8 cellular contexts compared by ENCODE assay signal in the genomic region with DNA sequence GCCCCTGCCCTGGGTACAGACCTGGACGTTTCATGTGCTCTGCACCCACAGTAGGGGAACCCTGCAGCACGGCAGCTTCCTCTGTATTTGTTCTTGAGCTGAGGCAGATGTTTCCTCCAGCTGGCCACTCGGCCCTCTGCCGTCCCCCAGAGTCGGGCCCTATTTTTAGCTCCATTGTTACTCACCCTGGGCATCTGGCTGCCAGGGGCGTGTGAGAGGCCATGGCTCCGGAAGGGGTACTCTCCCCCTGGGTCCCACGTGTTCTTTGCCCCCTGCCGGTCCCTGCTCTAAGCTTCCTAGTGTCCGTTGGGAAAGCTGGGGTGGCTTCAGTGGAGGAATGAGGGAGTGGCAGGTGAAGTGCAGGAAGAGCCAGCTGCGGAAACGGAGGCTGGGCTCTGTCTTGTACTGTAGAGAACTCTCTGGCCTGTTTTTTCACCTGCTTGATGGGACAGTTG. TPM values are rescaled to one million over a fixed set of nuclear protein-coding genes. Genes with fewer than 3 reads are reported as not detected.
DNase-seq lines count a peak whose midpoint lies in the region; ATAC-seq and TF ChIP-seq lines count a peak whose summit lies in the region.

No MANE protein-coding gene starts in this region.

- H3K4me1 ChIP-seq in MM.1S (ENCODE audit: low read length) (peaks cover 61% of the 10 kb centered on the region), esophagus (ENCODE audit: control insufficient read depth in 2 of 2, insufficient read depth in 2 of 2, low read length in 1 of 2) (peaks cover 2 to 4% of the 10 kb centered on the region in 2 donors), A673 (ENCODE audit: insufficient read depth, low read length, poor library complexity, severe bottlenecking) (peaks cover 2% of the 10 kb centered on the region)

- H3K9me3 ChIP-seq in MM.1S (replicated peaks; ENCODE audit: insufficient read depth, low read length) (no peaks in the 10 kb centered on the region), esophagus (ENCODE audit: control insufficient read depth in 2 of 2, insufficient read depth in 1 of 2, low read depth in 1 of 2, low read length in 1 of 2) (no peaks in the 10 kb centered on the region), A673 (ENCODE audit: low read depth, low read length, poor library complexity, severe bottlenecking) (no peaks in the 10 kb centered on the region)

- WGBS in esophagus, 2 donors: 42 to 48% methylated on average over 12 of the region's 12 CpGs

- H3K9ac ChIP-seq in MM.1S (ENCODE audit: low read length): peak overlapping the region; percentile 44

- H4K20me1 ChIP-seq in MM.1S (ENCODE audit: insufficient read depth, low read length): no peaks in the 10 kb centered on the region

- CTCF ChIA-PET in A673 (lab: Charles Lee): no interaction called here

- no TSS peak for BruUV-seq in A673 (replicated peaks; lab: Mats Ljungman, UMichigan)

- H3K79me2 ChIP-seq in MM.1S (ENCODE audit: low read length): peaks cover 85% of the 10 kb centered on the region

- H2AFZ ChIP-seq in MM.1S (ENCODE audit: low read length): no peak overlapping the region; the same call in 1 of the 2 replicates

- H3K9me2 ChIP-seq in MM.1S (replicated peaks; ENCODE audit: insufficient read depth, low read length): no peaks in the 10 kb centered on the region

- H3K36me3 Mint-ChIP-seq in neural crest cell (ENCODE audit: low read depth): no peaks in the 10 kb centered on the region

- H3K27me3 Mint-ChIP-seq in neural crest cell (ENCODE audit: low read depth): no peaks in the 10 kb centered on the region

- H3K4me3 ChIP-seq in MM.1S (ENCODE audit: low read length) (peak overlapping the region; percentile 29), esophagus (ENCODE audit: low read depth in 1 of 2, low read length in 2 of 2) (no peak overlapping the region), A673 (ENCODE audit: low read depth, low read length, poor library complexity, severe bottlenecking) (no peak overlapping the region)

- H3K4me1 Mint-ChIP-seq in neural crest cell: peaks cover 65% of the 10 kb centered on the region

- DNase-seq in CD1c-positive myeloid dendritic cell (ENCODE audit: extremely low spot score) (peak; percentile 15), MM.1S (peak; percentile 84), neural crest cell (ENCODE audit: low read depth, low spot score) (no peak), NCI-H2029 (lab: John Stamatoyannopoulos, UW) (no peak), A673 (ENCODE audit: low spot score) (no peak)
- no peak for DNase-seq in central memory CD4-positive, alpha-beta T cell

- H3K4me3 Mint-ChIP-seq in neural crest cell: peak overlapping the region; percentile 41

- H3K27me3 ChIP-seq in MM.1S (replicated peaks; ENCODE audit: insufficient read depth, low read length): no peaks in the 10 kb centered on the region
- no peaks in the 10 kb centered on the region for H3K27me3 ChIP-seq in esophagus (ENCODE audit: control insufficient read depth in 1 of 2, insufficient read depth in 2 of 2, low read length in 2 of 2)
- H3K27me3 ChIP-seq in A673 (replicated peaks; ENCODE audit: insufficient read depth, low read depth, low read length, poor library complexity): no peaks in the 10 kb centered on the region

- TF ChIP-seq CTCF in MM.1S (IDR thresholded peaks at IDR 0.05; ENCODE audit: low read length): no peak; the same call in 1 of the 2 replicates
- TF ChIP-seq CTCF in neural crest cell (conservative IDR thresholded peaks at IDR 0.05): no peak
- TF ChIP-seq CTCF in A673 (conservative IDR thresholded peaks at IDR 0.05; ENCODE audit: low read depth, low read length): no peak

- H3F3A ChIP-seq in MM.1S (ENCODE audit: insufficient read depth, low read length): peaks cover 15% of the 10 kb centered on the region; the same call in 1 of the 2 replicates

- intact Hi-C loops in A673 (cut with micrococcal nuclease; ENCODE audit: unreplicated experiment): no loop called here

- 0 out of 2 replicates have a peak, but pooled peaks cover 4% of the 10 kb centered on the region for H3K36me3 ChIP-seq in MM.1S (replicated peaks; ENCODE audit: insufficient read depth, low read length)
- no peaks in the 10 kb centered on the region for H3K36me3 ChIP-seq in esophagus (ENCODE audit: control insufficient read depth in 2 of 2, insufficient read depth in 2 of 2, low read length in 1 of 2)
- H3K36me3 ChIP-seq in A673 (ENCODE audit: insufficient read depth, low read length, poor library complexity, severe bottlenecking): no peaks in the 10 kb centered on the region

- POLR2A ChIA-PET in A673 (lab: Charles Lee; ENCODE audit: low non-redundant PET): interaction anchor here (0.6 kb wide), 1 partner anchor 19 kb away, joined by 4 read pairs; no protein-coding TSS in a partner anchor

- H3K9me3 Mint-ChIP-seq in neural crest cell: no peaks in the 10 kb centered on the region

- H3K27ac Mint-ChIP-seq in neural crest cell (ENCODE audit: unreplicated experiment): peak overlapping the region; percentile 82

- ATAC-seq in HG02981 (IDR thresholded peaks at IDR 0.05; ENCODE audit: unreplicated experiment): no peak

- H3K27ac ChIP-seq in MM.1S (ENCODE audit: low read length) (peak overlapping the region; percentile 81), esophagus (ENCODE audit: low read depth in 2 of 2, low read length in 1 of 2) (peak overlapping the region; percentile 53 to 61), A673 (ENCODE audit: low read depth, low read length, poor library complexity, severe bottlenecking) (no peak overlapping the region)

- peak overlapping the region; percentile 59 for H3K4me2 ChIP-seq in MM.1S (ENCODE audit: low read depth, low read length)

RNA-seq across cellular contexts. Expression of a gene that starts 30.4 kb away (rescaled TPM):
- polyA plus RNA-seq in esophagus: 1 to 10 TPM; 2.1 to 3.4 TPM
- total RNA-seq in neural crest cell (14.1 and 14.3 TPM in 2 replicates), A673 (2021) (9.0 and 9.9 TPM in 2 replicates)

Comparison
In these comparisons a context has a peak if more than half of its experiments do, and no peak if none do; other contexts are left out.
1. DNase-seq: peak in CD1c-positive myeloid dendritic cell (single experiment) and MM.1S (single experiment); none in neural crest cell (single experiment), NCI-H2029 (single experiment), A673 (single experiment) and central memory CD4-positive, alpha-beta T cell (single experiment).